Comparison of ENCODE assay signal across 26 cellular contexts in the genomic region with DNA sequence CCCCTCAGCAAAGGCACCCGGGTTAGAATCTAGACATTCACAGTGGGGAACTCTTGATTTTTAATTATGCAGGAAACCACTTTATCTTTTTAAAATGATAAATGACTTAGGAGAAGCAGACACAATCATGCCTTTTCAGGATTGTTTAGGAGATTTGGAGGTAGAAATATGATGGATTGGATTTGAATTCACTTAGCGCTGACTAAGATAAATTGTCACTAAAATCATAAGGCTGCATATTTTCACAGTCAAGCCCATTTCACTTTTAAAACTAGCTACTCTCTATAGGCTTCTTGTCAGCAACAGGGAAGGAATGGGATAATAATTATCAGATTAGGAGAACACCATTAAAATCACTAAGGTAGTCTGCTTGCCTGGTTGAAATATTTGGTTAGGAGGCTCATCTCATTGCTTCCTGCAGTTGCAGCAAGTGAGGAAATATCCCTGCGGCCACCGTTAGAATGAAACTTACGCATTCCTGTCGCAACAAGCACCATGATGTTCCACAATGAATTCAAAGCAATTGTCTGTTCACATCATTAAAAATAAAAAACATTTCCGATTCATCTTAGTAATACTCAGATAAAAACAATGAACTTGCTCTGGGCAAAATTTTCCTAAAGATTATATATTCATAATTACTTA.
"Had no signal": no experiment of that assay in that cellular context is flagged by ENCODE, and none has a peak within 500 bp of the region (broad histone marks: within the 10 kb centered on the region; RNA-seq: fewer than 3 reads in every experiment).

No MANE protein-coding gene starts in this region.

- DNase-seq: activated CD4-positive, alpha-beta T cell treated with anti-CD3 and anti-CD28 coated beads for 48 hours; activated CD4-positive, alpha-beta T cell treated with anti-CD3 and anti-CD28 coated beads, Interleukin-2, amount 50 U/mL, for 48 hours; activated CD8-positive, alpha-beta memory T cell treated with anti-CD3 and anti-CD28 coated beads for 24 hours; activated effector memory CD4-positive, alpha-beta T cell treated with anti-CD3 and anti-CD28 coated beads, Interleukin-2, amount 50 U/mL, for 16 hours; activated naive CD4-positive, alpha-beta T cell treated with anti-CD3 and anti-CD28 coated beads, Interleukin-2, amount 10 ng/mL, durations not matched to agents 7 days and 5 days; activated naive CD8-positive, alpha-beta T cell treated with anti-CD3 and anti-CD28 coated beads, Interleukin-2, amount 10 ng/mL, durations not matched to agents 7 days and 5 days; activated T-cell treated with anti-CD3 and anti-CD28 coated beads, Interleukin-2, amount 50 U/mL, for 1 hour; brain microvascular endothelial cell; caudate nucleus; cortex of kidney; effector memory CD8-positive, alpha-beta T cell; erythroblast; hippocampal formation; left ventricle myocardium superior; ovary; stimulated activated CD4-positive, alpha-beta T cell treated with anti-CD3 and anti-CD28 coated beads, Interleukin-1b, Interleukin-23, amount 100 ng/mL, for 48 hours; stimulated activated CD4-positive, alpha-beta T cell treated with anti-CD3 and anti-CD28 coated beads, Interleukin-4, amount 100 ng/mL, for 4 hours; stimulated activated CD8-positive, alpha-beta memory T cell treated with anti-CD3 and anti-CD28 coated beads, Interleukin-4, amount 100 ng/mL, for 48 hours; stimulated activated naive CD8-positive, alpha-beta T cell treated with anti-CD3 and anti-CD28 coated beads, Interleukin-15, amount 100 ng/mL, for 72 hours; substantia nigra; T-helper 9 cell; upper lobe of right lung had no signal

- ATAC-seq: effector memory CD8-positive, alpha-beta T cell; gastroesophageal sphincter; stimulated activated memory B cell treated with anti-CD40 and anti-IgM and Interleukin-4, amounts not matched to agents 10 μg/mL and 1 μg/mL and 100 μg/mL, for 72 hours; stimulated activated naive CD8-positive, alpha-beta T cell treated with anti-CD3 and anti-CD28 coated beads, Interleukin-15, amount 100 ng/mL, for 72 hours; upper lobe of right lung had no signal

- H3K9me3 ChIP-seq: gastroesophageal sphincter, ovary, upper lobe of right lung had no signal

- H3K27me3 ChIP-seq: brain microvascular endothelial cell, gastroesophageal sphincter, ovary, upper lobe of right lung had no signal

- H3K4me1 ChIP-seq: gastroesophageal sphincter, upper lobe of right lung had no signal

- H3K4me3 ChIP-seq: gastroesophageal sphincter, ovary, smooth muscle cell, upper lobe of right lung had no signal

- H3K4me2 ChIP-seq: smooth muscle cell had no signal

- H3K36me3 ChIP-seq: brain microvascular endothelial cell, gastroesophageal sphincter, ovary, upper lobe of right lung had no signal

- H3K27ac ChIP-seq: brain microvascular endothelial cell, gastroesophageal sphincter, ovary, upper lobe of right lung, VCaP had no signal
